In the genomic region with DNA sequence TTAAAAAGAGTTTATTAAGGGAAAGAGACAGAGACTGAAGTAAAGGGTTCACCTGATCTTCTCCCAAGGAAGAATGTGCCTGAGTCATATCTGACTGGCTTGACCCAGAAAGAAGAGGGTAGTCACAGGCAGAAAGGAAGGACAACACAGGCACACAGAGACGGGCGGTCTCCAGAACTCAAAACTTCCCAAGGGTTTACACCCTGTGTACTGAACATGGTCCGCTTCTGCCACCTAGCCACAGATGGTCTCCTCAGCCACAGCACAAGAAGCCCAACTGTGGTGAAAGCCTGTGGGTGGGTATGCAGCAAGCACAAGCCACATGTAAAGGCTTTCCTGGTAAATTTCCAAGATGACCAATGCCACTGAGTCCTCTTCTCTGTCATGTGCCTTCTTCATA, we compare ENCODE assay signal across 10 cellular contexts. TPM values are rescaled to one million over a fixed set of nuclear protein-coding genes. Genes with fewer than 3 reads are reported as not detected.
DNase-seq lines count a peak whose midpoint lies in the region; ATAC-seq, FAIRE-seq and TF ChIP-seq lines count a peak whose summit lies in the region.
"Had no signal": no experiment of that assay in that cellular context is flagged by ENCODE, and none has a peak within 500 bp of the region (broad histone marks: within the 10 kb centered on the region; RNA-seq: fewer than 3 reads in every experiment).

No MANE protein-coding gene starts in this region.

- peak; percentile 90 for ATAC-seq in body of pancreas
- ATAC-seq in HG03521 (IDR thresholded peaks at IDR 0.05; ENCODE audit: unreplicated experiment): no peak
- ATAC-seq: activated CD4-positive, CD25-positive, alpha-beta regulatory T cell treated with anti-CD3 and anti-CD28 coated beads, Interleukin-2, amount 50 U/mL, for 24 hours had no signal

- H3K9me3 ChIP-seq in body of pancreas: no peaks in the 10 kb centered on the region

- intact Hi-C loops in body of pancreas (cut with DNase I): loop anchor here (5.0 kb wide), 1 partner anchor 130 kb away; no protein-coding TSS in a partner anchor

- H3K27ac ChIP-seq in body of pancreas: peak overlapping the region in 3 of 4 donors; percentile 18 to 62 (median 36)

- peaks cover 3% of the 10 kb centered on the region for H3K27me3 Mint-ChIP-seq in T-helper 2 cell treated with Interferon-gamma antibody and Interleukin-4, amounts not matched to agents 5 μg/mL and 100 μg/mL, for 36 hours (ENCODE audit: low read depth)

- no peaks in the 10 kb centered on the region for H3K36me3 Mint-ChIP-seq in T-helper 2 cell treated with Interferon-gamma antibody and Interleukin-4, amounts not matched to agents 5 μg/mL and 100 μg/mL, for 36 hours (ENCODE audit: low read depth)

- H3K27me3 ChIP-seq in body of pancreas: no peaks in the 10 kb centered on the region

- FAIRE-seq in HTR-8/SVneo (lab: Jason Lieb, UNC): peak; percentile 4

- H3K9me3 Mint-ChIP-seq in T-helper 2 cell treated with Interferon-gamma antibody and Interleukin-4, amounts not matched to agents 5 μg/mL and 100 μg/mL, for 36 hours: no peaks in the 10 kb centered on the region

- no peak overlapping the region for H3K4me3 ChIP-seq in body of pancreas

- H3K36me3 ChIP-seq in body of pancreas (replicated peaks in 1 of 2; ENCODE audit: insufficient read depth in 1 of 2, low read depth in 2 of 2): no peaks in the 10 kb centered on the region

- 27 to 34% methylated on average over 3 of the region's 3 CpGs for WGBS in body of pancreas, 2 donors

- H3K4me1 ChIP-seq in body of pancreas: peaks cover 68% of the 10 kb centered on the region

- H3K27ac Mint-ChIP-seq in T-helper 2 cell treated with Interferon-gamma antibody and Interleukin-4, amounts not matched to agents 5 μg/mL and 100 μg/mL, for 36 hours: no peak overlapping the region

- H3K4me1 Mint-ChIP-seq in T-helper 2 cell treated with Interferon-gamma antibody and Interleukin-4, amounts not matched to agents 5 μg/mL and 100 μg/mL, for 36 hours (ENCODE audit: low read depth): peaks cover 2% of the 10 kb centered on the region

- TF ChIP-seq CTCF in body of pancreas (IDR thresholded peaks at IDR 0.05): peak; percentile 17 to 75 (median 67)

- DNase-seq in Ammon's horn (ENCODE audit: low spot score) (peak; percentile 71), HTR-8/SVneo (ENCODE audit: insufficient read length, low spot score) (no peak), body of pancreas (peak; percentile 76 to 86 (median 83)), left kidney (ENCODE audit: low read depth, low spot score) (peak; percentile 40), NCI-H187 treated with DMSO at 0.1 percent for 48 hours (lab: John Stamatoyannopoulos, UW) (no peak), Kasumi-1 (lab: John Stamatoyannopoulos, UW) (no peak)
- no peak for DNase-seq in T-helper 2 cell treated with Interferon-gamma antibody and Interleukin-4, amounts not matched to agents 5 μg/mL and 100 μg/mL, for 36 hours (ENCODE audit: low spot score)
- DNase-seq: NCI-H1048 had no signal

- H3K4me3 Mint-ChIP-seq in T-helper 2 cell treated with Interferon-gamma antibody and Interleukin-4, amounts not matched to agents 5 μg/mL and 100 μg/mL, for 36 hours: no peak overlapping the region

- no peak for TF ChIP-seq POLR2A in body of pancreas (IDR thresholded peaks at IDR 0.05)

RNA-seq across cellular contexts. Expression of a gene that starts 17.2 kb away (rescaled TPM):
- total RNA-seq in body of pancreas: 10 to 100 TPM; 17.4 to 30.3 TPM

RNA-seq across cellular contexts. Expression of a gene that starts 20.4 kb away (rescaled TPM):
- total RNA-seq in body of pancreas: not detected

RNA-seq across cellular contexts. Expression of a gene that starts 31.2 kb away (rescaled TPM):
- total RNA-seq in body of pancreas: 1 to 10 TPM; 2.3 to 4.0 TPM

RNA-seq across cellular contexts. Expression of a gene that starts 50.3 kb away (rescaled TPM):
- total RNA-seq in body of pancreas: 10 to 100 TPM; 15.0 to 27.4 TPM

RNA-seq across cellular contexts. Expression of a gene that starts 50.9 kb away (rescaled TPM):
- 10 to 100 TPM in 1 of 2 donors, 1 to 10 TPM in 1; 8.6 to 10.4 TPM for total RNA-seq in body of pancreas

Comparison
In these comparisons a context has a peak if more than half of its experiments do, and no peak if none do; other contexts are left out.
1. DNase-seq: peak in Ammon's horn (single experiment), body of pancreas (4 of 4) and left kidney (single experiment); none in HTR-8/SVneo (single experiment), NCI-H187 treated with DMSO at 0.1 percent for 48 hours (single experiment), Kasumi-1 (0 of 2) and T-helper 2 cell treated with Interferon-gamma antibody and Interleukin-4, amounts not matched to agents 5 μg/mL and 100 μg/mL, for 36 hours (single experiment).